Comparison of ENCODE assay signal across 8 cellular contexts in the genomic region with DNA sequence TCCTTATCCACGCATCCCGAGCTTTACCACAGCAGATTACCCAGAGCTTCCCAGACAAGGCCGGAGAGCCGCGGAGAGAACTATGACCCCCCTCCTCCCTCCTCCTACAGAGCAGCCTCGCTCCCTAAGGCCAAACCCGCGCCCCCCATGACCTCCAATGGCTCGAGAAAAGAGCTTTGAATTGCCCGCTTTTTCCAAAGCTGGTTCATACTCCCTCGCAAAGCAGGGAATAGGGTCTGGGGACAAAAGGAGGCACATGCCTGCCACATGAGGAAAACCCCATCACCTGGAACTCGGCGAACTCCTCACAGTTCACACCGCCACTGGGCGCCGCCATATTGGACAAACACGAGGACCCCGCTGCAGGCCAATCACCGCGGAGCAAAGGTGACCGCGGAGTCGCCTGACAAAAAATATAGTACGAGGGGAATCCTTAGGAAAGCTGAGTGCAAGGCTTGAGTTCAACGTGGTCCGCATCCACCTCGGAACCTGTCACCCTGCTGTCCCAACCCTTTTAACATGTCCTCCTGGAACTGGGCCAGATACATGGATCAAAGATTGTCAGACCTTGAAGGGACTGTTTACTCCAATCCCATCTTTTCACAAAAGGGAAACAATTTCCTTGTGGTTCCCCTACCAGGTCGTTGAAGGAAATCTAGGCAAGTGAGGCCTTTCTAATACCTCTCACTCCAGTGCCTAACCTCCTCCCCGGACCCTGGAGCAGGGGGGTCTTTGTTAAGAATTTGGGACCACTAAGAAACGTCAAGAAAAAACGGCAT. TPM values are rescaled to one million over a fixed set of nuclear protein-coding genes. Genes with fewer than 3 reads are reported as not detected.
DNase-seq lines count a peak whose midpoint lies in the region; ATAC-seq, FAIRE-seq and TF ChIP-seq lines count a peak whose summit lies in the region.

A gene (minus strand): TSS at position 344 of the 779 bp plus-strand sequence. CDS start 7 bp downstream, at position 337.

- no peaks in the 10 kb centered on the region for H3K9me3 Mint-ChIP-seq in chondrocyte (ENCODE audit: low read depth)

- H3K27ac Mint-ChIP-seq in chondrocyte (ENCODE audit: unreplicated experiment): peak within 1 kb of the TSS; percentile 93

- peaks cover 15% of the 10 kb centered on the region; the same call in 2 of the 3 replicates for H3K4me1 ChIP-seq in A549
- peaks cover 10 to 12% of the 10 kb centered on the region in 2 donors for H3K4me1 ChIP-seq in kidney (ENCODE audit: control insufficient read depth in 1 of 2, insufficient read depth in 1 of 2, low read depth in 1 of 2, low read length in 2 of 2)

- H3K36me3 Mint-ChIP-seq in chondrocyte (ENCODE audit: low read depth): peaks cover 2% of the 10 kb centered on the region

- TF ChIP-seq CTCF in A549 (IDR thresholded peaks at IDR 0.05) (no peak), chondrocyte (IDR thresholded peaks at IDR 0.05) (no peak), kidney (IDR thresholded peaks at IDR 0.05; ENCODE audit: borderline replicate concordance, extremely low read depth, insufficient read depth) (peak; percentile 2)

- 1% methylated on average over 31 of the region's 31 CpGs for WGBS in A549 (ENCODE audit: missing lambda C conversion rate)

- peak; percentile 88 to 89 for DNase-seq in A549 (ENCODE audit: low read depth in 1 of 2, low spot score in 1 of 2)
- peak; percentile 95 to 97 for DNase-seq in NCI-H524 (lab: John Stamatoyannopoulos, UW)
- peak; percentile 82 to 85 for DNase-seq in activated CD4-positive, alpha-beta T cell treated with anti-CD3 and anti-CD28 coated beads for 24 hours (ENCODE audit: low read depth in 2 of 2)
- DNase-seq in chondrocyte (ENCODE audit: low spot score): no peak
- peak; percentile 94 for DNase-seq in kidney
- peak; percentile 93 for DNase-seq in stimulated activated CD4-positive, alpha-beta T cell treated with anti-CD3 and anti-CD28 coated beads, Interleukin-15, amount 100 ng/mL, for 24 hours

- H3K4me2 ChIP-seq in A549: peak within 1 kb of the TSS; percentile 98

- H3K4me3 Mint-ChIP-seq in chondrocyte (ENCODE audit: unreplicated experiment): peak within 1 kb of the TSS; percentile 91

- CTCF ChIA-PET in A549 (lab: Yijun Ruan, JAX): interaction anchor here (1.4 to 3.3 kb wide), 6 partner anchors 10 to 837 kb away, joined by 3 to 26 read pairs (median 6); a partner anchor contains a TSS

- POLR2A ChIA-PET in A549 (lab: Yijun Ruan, JAX): interaction anchor here (0.6 to 3.6 kb wide), 6 partner anchors 10 to 38 kb away, joined by 3 to 26 read pairs (median 5); a partner anchor contains a TSS

- no peaks in the 10 kb centered on the region for H3K27me3 Mint-ChIP-seq in chondrocyte (ENCODE audit: low read depth)

- H3K9me3 ChIP-seq in A549 (no peaks in the 10 kb centered on the region), kidney (ENCODE audit: control insufficient read depth in 1 of 2, low read length in 2 of 2) (no peaks in the 10 kb centered on the region)

- intact Hi-C loops in kidney (cut with DNase I): no loop called here

- H3K4me1 Mint-ChIP-seq in chondrocyte (ENCODE audit: low read depth): peaks cover 32% of the 10 kb centered on the region

- TF ChIP-seq RAD21 in A549 (conservative IDR thresholded peaks at IDR 0.05 in 1 of 2, IDR thresholded peaks at IDR 0.05 in 1 of 2): no peak

- no peak for TF ChIP-seq EP300 in A549 (IDR thresholded peaks at IDR 0.05)

- H3K4me3 ChIP-seq in A549 (peak within 1 kb of the TSS; percentile 84), kidney (ENCODE audit: low read length in 2 of 2) (peak within 1 kb of the TSS; percentile 82 to 93)

- FAIRE-seq in A549 (lab: Jason Lieb, UNC) (peak; percentile 81), kidney (lab: Jason Lieb, UNC) (no peak)

- TF ChIP-seq POLR2A in A549 (IDR thresholded peaks at IDR 0.05; ENCODE audit: low read length): peak; percentile 61

- H3K9ac ChIP-seq in kidney (ENCODE audit: low read length in 2 of 2): peak within 1 kb of the TSS; percentile 90 to 93

- peaks cover 0 to 3% of the 10 kb centered on the region in 2 donors for H3K36me3 ChIP-seq in kidney (ENCODE audit: control insufficient read depth in 1 of 2, insufficient read depth in 2 of 2, low read length in 2 of 2)

- ATAC-seq in A549 (peak; percentile 71 to 84), GM18907 (IDR thresholded peaks at IDR 0.05; ENCODE audit: unreplicated experiment) (peak; percentile 47), HG03432 (IDR thresholded peaks at IDR 0.05; ENCODE audit: unreplicated experiment) (peak; percentile 47)

- H3K27ac ChIP-seq in A549: peak within 1 kb of the TSS; percentile 83 to 92
- H3K27ac ChIP-seq in kidney (ENCODE audit: low read depth in 2 of 2, low read length in 2 of 2): peak within 1 kb of the TSS; percentile 89 to 94

TF ChIP-seq in A549, 52 proteins besides CTCF, POLR2A, EP300 and RAD21 (continues in another document):
- no peak for TF ChIP-seq ZC3H11A (IDR thresholded peaks at IDR 0.05)
- peak; percentile 99 for TF ChIP-seq KDM5A (IDR thresholded peaks at IDR 0.05)
- peak; percentile 47 to 84; a peak in 3 of 5 replicates for TF ChIP-seq JUN (IDR thresholded peaks at IDR 0.05)
- TF ChIP-seq EHMT2 (IDR thresholded peaks at IDR 0.05; ENCODE audit: low read depth): no peak
- TF ChIP-seq FOSL2 (IDR thresholded peaks at IDR 0.05): no peak
- no peak for TF ChIP-seq FOSL2 (CRISPR knock-in tag; IDR thresholded peaks at IDR 0.05)
- no peak for TF ChIP-seq HOXB13 (CRISPR knock-in tag; IDR thresholded peaks at IDR 0.05; ENCODE audit: low read depth)
- TF ChIP-seq FOXS1 (CRISPR knock-in tag; IDR thresholded peaks at IDR 0.05): no peak
- TF ChIP-seq, protein P1, sequence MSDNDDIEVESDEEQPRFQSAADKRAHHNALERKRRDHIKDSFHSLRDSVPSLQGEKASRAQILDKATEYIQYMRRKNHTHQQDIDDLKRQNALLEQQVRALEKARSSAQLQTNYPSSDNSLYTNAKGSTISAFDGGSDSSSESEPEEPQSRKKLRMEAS (IDR thresholded peaks at IDR 0.05): peak; percentile 83
- no peak for TF ChIP-seq RARB (CRISPR knock-in tag; IDR thresholded peaks at IDR 0.05)
- TF ChIP-seq, protein P2, sequence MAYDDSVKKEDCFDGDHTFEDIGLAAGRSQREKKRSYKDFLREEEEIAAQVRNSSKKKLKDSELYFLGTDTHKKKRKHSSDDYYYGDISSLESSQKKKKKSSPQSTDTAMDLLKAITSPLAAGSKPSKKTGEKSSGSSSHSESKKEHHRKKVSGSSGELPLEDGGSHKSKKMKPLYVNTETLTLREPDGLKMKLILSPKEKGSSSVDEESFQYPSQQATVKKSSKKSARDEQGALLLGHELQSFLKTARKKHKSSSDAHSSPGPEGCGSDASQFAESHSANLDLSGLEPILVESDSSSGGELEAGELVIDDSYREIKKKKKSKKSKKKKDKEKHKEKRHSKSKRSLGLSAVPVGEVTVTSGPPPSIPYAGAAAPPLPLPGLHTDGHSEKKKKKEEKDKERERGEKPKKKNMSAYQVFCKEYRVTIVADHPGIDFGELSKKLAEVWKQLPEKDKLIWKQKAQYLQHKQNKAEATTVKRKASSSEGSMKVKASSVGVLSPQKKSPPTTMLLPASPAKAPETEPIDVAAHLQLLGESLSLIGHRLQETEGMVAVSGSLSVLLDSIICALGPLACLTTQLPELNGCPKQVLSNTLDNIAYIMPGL (CRISPR knock-in tag; IDR thresholded peaks at IDR 0.05; ENCODE audit: borderline replicate concordance): no peak
- TF ChIP-seq MAZ (IDR thresholded peaks at IDR 0.05; ENCODE audit: borderline replicate concordance, low read depth, low read length): no peak
- TF ChIP-seq TP53 (CRISPR knock-in tag; IDR thresholded peaks at IDR 0.05): no peak
- TF ChIP-seq RNF2 (IDR thresholded peaks at IDR 0.05; ENCODE audit: borderline replicate concordance, low read depth): no peak
- TF ChIP-seq, protein P3, sequence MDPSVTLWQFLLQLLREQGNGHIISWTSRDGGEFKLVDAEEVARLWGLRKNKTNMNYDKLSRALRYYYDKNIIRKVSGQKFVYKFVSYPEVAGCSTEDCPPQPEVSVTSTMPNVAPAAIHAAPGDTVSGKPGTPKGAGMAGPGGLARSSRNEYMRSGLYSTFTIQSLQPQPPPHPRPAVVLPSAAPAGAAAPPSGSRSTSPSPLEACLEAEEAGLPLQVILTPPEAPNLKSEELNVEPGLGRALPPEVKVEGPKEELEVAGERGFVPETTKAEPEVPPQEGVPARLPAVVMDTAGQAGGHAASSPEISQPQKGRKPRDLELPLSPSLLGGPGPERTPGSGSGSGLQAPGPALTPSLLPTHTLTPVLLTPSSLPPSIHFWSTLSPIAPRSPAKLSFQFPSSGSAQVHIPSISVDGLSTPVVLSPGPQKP (IDR thresholded peaks at IDR 0.05; ENCODE audit: low read depth, low read length): no peak
- TF ChIP-seq, protein P4, sequence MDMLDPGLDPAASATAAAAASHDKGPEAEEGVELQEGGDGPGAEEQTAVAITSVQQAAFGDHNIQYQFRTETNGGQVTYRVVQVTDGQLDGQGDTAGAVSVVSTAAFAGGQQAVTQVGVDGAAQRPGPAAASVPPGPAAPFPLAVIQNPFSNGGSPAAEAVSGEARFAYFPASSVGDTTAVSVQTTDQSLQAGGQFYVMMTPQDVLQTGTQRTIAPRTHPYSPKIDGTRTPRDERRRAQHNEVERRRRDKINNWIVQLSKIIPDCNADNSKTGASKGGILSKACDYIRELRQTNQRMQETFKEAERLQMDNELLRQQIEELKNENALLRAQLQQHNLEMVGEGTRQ (IDR thresholded peaks at IDR 0.05): 0 out of 2 replicates have a peak, but pooled peaks have one; percentile 19
- TF ChIP-seq, protein P5, sequence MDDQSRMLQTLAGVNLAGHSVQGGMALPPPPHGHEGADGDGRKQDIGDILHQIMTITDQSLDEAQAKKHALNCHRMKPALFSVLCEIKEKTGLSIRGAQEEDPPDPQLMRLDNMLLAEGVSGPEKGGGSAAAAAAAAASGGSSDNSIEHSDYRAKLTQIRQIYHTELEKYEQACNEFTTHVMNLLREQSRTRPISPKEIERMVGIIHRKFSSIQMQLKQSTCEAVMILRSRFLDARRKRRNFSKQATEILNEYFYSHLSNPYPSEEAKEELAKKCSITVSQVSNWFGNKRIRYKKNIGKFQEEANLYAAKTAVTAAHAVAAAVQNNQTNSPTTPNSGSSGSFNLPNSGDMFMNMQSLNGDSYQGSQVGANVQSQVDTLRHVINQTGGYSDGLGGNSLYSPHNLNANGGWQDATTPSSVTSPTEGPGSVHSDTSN (IDR thresholded peaks at IDR 0.05): no peak
- TF ChIP-seq POLR2AphosphoS2 (conservative IDR thresholded peaks at IDR 0.05; ENCODE audit: low read length): no peak

RNA-seq across cellular contexts. Expression of the gene that starts here (rescaled TPM):
- 31.3 and 51.6 TPM in 2 replicates for polyA plus RNA-seq in A549 (2011; rRNA removed)
- polyA plus RNA-seq in A549 (2012; cell fraction: cytosol; rRNA removed): 14.9 and 16.8 TPM in 2 replicates
- polyA plus RNA-seq in A549 (2012; cell fraction: nucleus; rRNA removed): 3.2 and 5.6 TPM in 2 replicates
- polyA plus RNA-seq in A549 (2017; fragmentation: RNase III; extraction: RNeasy Plus Mini Kit Qiagen cat#74134 plus additional on column Dnase treatment): 48.1 to 62.5 TPM (median 54.1 TPM) in 3 replicates
- 6.2 and 8.1 TPM in 2 replicates for polyA minus RNA-seq in A549 (2011; rRNA and poly(A)+ RNA removed)
- 10.9 to 27.7 TPM (median 19.6 TPM) in 3 replicates for total RNA-seq in chondrocyte
- 27.9 TPM for total RNA-seq in kidney
- polyA plus RNA-seq in kidney (ENCODE audit: insufficient read depth, low read depth, low replicate concordance): 84.0 TPM
